ENCODE assay signal across 14 cellular contexts in the genomic region with DNA sequence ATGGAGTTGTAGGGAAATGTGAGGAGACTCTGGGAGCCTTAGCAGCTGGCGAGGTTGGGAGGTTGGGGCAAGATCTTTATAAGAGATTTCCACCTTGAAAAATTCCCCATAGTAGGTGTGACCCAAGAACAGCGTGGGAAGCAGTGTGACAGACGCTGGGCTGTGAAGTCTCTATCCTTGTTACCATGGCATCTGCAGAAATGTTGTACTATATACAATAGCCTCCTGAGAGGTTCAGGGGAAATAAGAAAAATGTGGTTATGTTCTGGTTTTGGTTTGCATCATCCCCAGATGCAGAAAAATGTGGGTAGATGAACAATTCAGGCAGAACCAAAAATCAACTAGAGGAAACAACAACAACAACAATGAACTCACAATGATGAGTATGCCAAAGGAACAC.
DNase-seq lines count a peak whose midpoint lies in the region; ATAC-seq, FAIRE-seq and TF ChIP-seq lines count a peak whose summit lies in the region.
"Had no signal": no experiment of that assay in that cellular context is flagged by ENCODE, and none has a peak within 500 bp of the region (broad histone marks: within the 10 kb centered on the region; RNA-seq: fewer than 3 reads in every experiment).

No MANE protein-coding gene starts in this region.

- DNase-seq in GM12892 (ENCODE audit: insufficient read length) (no peak), dorsolateral prefrontal cortex (no peak), T-cell (no peak), MV-4-11 (lab: John Stamatoyannopoulos, UW) (no peak)
- DNase-seq in activated naive CD4-positive, alpha-beta T cell treated with anti-CD3 and anti-CD28 coated beads, Interleukin-2, amount 10 ng/mL, durations not matched to agents 7 days and 5 days, result no peak
- DNase-seq: activated B cell treated with CpG ODN at 0.5 μM for 24 hours; activated T-cell treated with anti-CD3 and anti-CD28 coated beads, Interleukin-2, amount 50 U/mL, for 4 hours; GDM1; NCI-H526; substantia nigra had no signal

- TF ChIP-seq POLR2A in GM12892 (IDR thresholded peaks at IDR 0.05; ENCODE audit: low read depth, low read length), result no peak

- ATAC-seq in GM19324 (IDR thresholded peaks at IDR 0.05; ENCODE audit: low FRiP score, unreplicated experiment) (peak; percentile 52), HG02588 (IDR thresholded peaks at IDR 0.05; ENCODE audit: unreplicated experiment) (peak; percentile 83), HG03175 (IDR thresholded peaks at IDR 0.05; ENCODE audit: unreplicated experiment) (peak; percentile 84), T-cell (replicated peaks in 1 of 4) (no peak)
- ATAC-seq: activated T-cell treated with anti-CD3 and anti-CD28 coated beads, Interleukin-2, amount 50 U/mL, for 4 hours had no signal

- H3K4me3 ChIP-seq in dorsolateral prefrontal cortex, result no peak overlapping the region
- H3K4me3 ChIP-seq: breast epithelium had no signal

- no peaks in the 10 kb centered on the region for H3K9me3 Mint-ChIP-seq in activated naive CD4-positive, alpha-beta T cell treated with anti-CD3 and anti-CD28 coated beads, Interleukin-2, amount 10 ng/mL, durations not matched to agents 7 days and 5 days
- peaks cover 0 to 11% (median 6%) of the 10 kb centered on the region in 3 donors for H3K9me3 Mint-ChIP-seq in T-cell
- H3K9me3 Mint-ChIP-seq: activated B cell treated with CpG ODN at 0.5 μM for 24 hours had no signal

- no peak overlapping the region for H3K27ac ChIP-seq in dorsolateral prefrontal cortex
- H3K27ac ChIP-seq: breast epithelium had no signal

- POLR2A ChIA-PET in T-cell (lab: Charles Lee), result no interaction called here

- H3K4me3 Mint-ChIP-seq in activated naive CD4-positive, alpha-beta T cell treated with anti-CD3 and anti-CD28 coated beads, Interleukin-2, amount 10 ng/mL, durations not matched to agents 7 days and 5 days, result no peak overlapping the region
- H3K4me3 Mint-ChIP-seq in T-cell, result no peak overlapping the region
- H3K4me3 Mint-ChIP-seq: activated B cell treated with CpG ODN at 0.5 μM for 24 hours; activated T-cell treated with anti-CD3 and anti-CD28 coated beads, Interleukin-2, amount 50 U/mL, for 4 hours had no signal

- TF ChIP-seq CTCF in dorsolateral prefrontal cortex (IDR thresholded peaks at IDR 0.05 in 54 of 56, conservative IDR thresholded peaks at IDR 0.05 in 2 of 56; ENCODE audit: low read depth in 1 of 56, partially characterized antibody in 56 of 56), result no peak

- no peaks in the 10 kb centered on the region for H3K27me3 Mint-ChIP-seq in activated naive CD4-positive, alpha-beta T cell treated with anti-CD3 and anti-CD28 coated beads, Interleukin-2, amount 10 ng/mL, durations not matched to agents 7 days and 5 days
- H3K27me3 Mint-ChIP-seq in T-cell, result peaks cover 0 to 4% of the 10 kb centered on the region in 2 donors
- H3K27me3 Mint-ChIP-seq: activated B cell treated with CpG ODN at 0.5 μM for 24 hours had no signal

- CTCF ChIA-PET in activated naive CD4-positive, alpha-beta T cell treated with anti-CD3 and anti-CD28 coated beads, Interleukin-2, amount 10 ng/mL, durations not matched to agents 7 days and 5 days (lab: Charles Lee), result no interaction called here
- CTCF ChIA-PET in T-cell (lab: Charles Lee), result no interaction called here

- H3K4me1 Mint-ChIP-seq in activated naive CD4-positive, alpha-beta T cell treated with anti-CD3 and anti-CD28 coated beads, Interleukin-2, amount 10 ng/mL, durations not matched to agents 7 days and 5 days, result no peaks in the 10 kb centered on the region
- no peaks in the 10 kb centered on the region for H3K4me1 Mint-ChIP-seq in T-cell
- H3K4me1 Mint-ChIP-seq: activated B cell treated with CpG ODN at 0.5 μM for 24 hours had no signal

- no peaks in the 10 kb centered on the region for H3K36me3 Mint-ChIP-seq in activated naive CD4-positive, alpha-beta T cell treated with anti-CD3 and anti-CD28 coated beads, Interleukin-2, amount 10 ng/mL, durations not matched to agents 7 days and 5 days
- H3K36me3 Mint-ChIP-seq in T-cell, result no peaks in the 10 kb centered on the region

- H3K27ac Mint-ChIP-seq in activated naive CD4-positive, alpha-beta T cell treated with anti-CD3 and anti-CD28 coated beads, Interleukin-2, amount 10 ng/mL, durations not matched to agents 7 days and 5 days, result no peak overlapping the region
- H3K27ac Mint-ChIP-seq in T-cell, result no peak overlapping the region
- H3K27ac Mint-ChIP-seq: activated B cell treated with CpG ODN at 0.5 μM for 24 hours had no signal

- peak; percentile 69 for FAIRE-seq in GM12892 (lab: Jason Lieb, UNC)

- H3K27me3 ChIP-seq in dorsolateral prefrontal cortex, result no peaks in the 10 kb centered on the region
- H3K27me3 ChIP-seq: breast epithelium had no signal

- intact Hi-C loops in dorsolateral prefrontal cortex (cut with DNase I), result no loop called here

Comparison
In these comparisons a context has a peak if more than half of its experiments do, and no peak if none do; other contexts are left out.
1. ATAC-seq: peak in GM19324 (single experiment), HG02588 (single experiment) and HG03175 (single experiment); none in T-cell (0 of 4).